1 cellular context compared by ENCODE assay signal in genomic region chr1:161706116-161706482, GRCh38.
TF ChIP-seq lines count a peak whose summit lies in the region.

No MANE protein-coding gene starts in this region.

TF ChIP-seq in IMR-90, 13 proteins besides CTCF, POLR2A, EP300 and RAD21 (continued from another document):
- TF ChIP-seq ELK1 (IDR thresholded peaks at IDR 0.05; ENCODE audit: borderline replicate concordance, low read depth, low read length) (no peak), RCOR1 (IDR thresholded peaks at IDR 0.05; ENCODE audit: insufficient replicate concordance, low read length) (no peak), MAZ (IDR thresholded peaks at IDR 0.05; ENCODE audit: borderline replicate concordance, low read depth, low read length) (no peak), USF2 (IDR thresholded peaks at IDR 0.05; ENCODE audit: low read depth, low read length) (no peak), SMC3 (IDR thresholded peaks at IDR 0.05; ENCODE audit: low read depth, low read length) (no peak), NFE2L2 (IDR thresholded peaks at IDR 0.05; ENCODE audit: low read depth, low read length) (no peak), RFX5 (IDR thresholded peaks at IDR 0.05; ENCODE audit: low read depth, low read length) (no peak), MXI1 (IDR thresholded peaks at IDR 0.05; ENCODE audit: borderline replicate concordance, low read depth, low read length) (no peak), CHD1 (IDR thresholded peaks at IDR 0.05; ENCODE audit: low read depth, low read length) (no peak), CEBPB (IDR thresholded peaks at IDR 0.05; ENCODE audit: low read depth, low read length) (no peak)
